In genomic region chr2:151638188-151638933, GRCh38 we compare ENCODE assay signal across 9 cellular contexts.
DNase-seq lines count a peak whose midpoint lies in the region; ATAC-seq and TF ChIP-seq lines count a peak whose summit lies in the region.
"Had no signal": no experiment of that assay in that cellular context is flagged by ENCODE, and none has a peak within 500 bp of the region (broad histone marks: within the 10 kb centered on the region; RNA-seq: fewer than 3 reads in every experiment).

No MANE protein-coding gene starts in this region.

- TF ChIP-seq CTCF in tibial artery (IDR thresholded peaks at IDR 0.05), result no peak

- no peak overlapping the region for H3K4me3 ChIP-seq in tibial artery

- no peaks in the 10 kb centered on the region for H3K36me3 ChIP-seq in tibial artery
- H3K36me3 ChIP-seq: heart right ventricle had no signal

- intact Hi-C loops in tibial artery (cut with DNase I; ENCODE audit: low total_unique reads), result no loop called here

- no peak overlapping the region for H3K27ac ChIP-seq in tibial artery

- no peaks in the 10 kb centered on the region for H3K27me3 ChIP-seq in tibial artery
- H3K27me3 ChIP-seq: heart right ventricle had no signal

- peak overlapping the region; percentile 70 for H3K4me3 Mint-ChIP-seq in central memory CD8-positive, alpha-beta T cell

- H3K9me3 Mint-ChIP-seq in central memory CD8-positive, alpha-beta T cell, result no peaks in the 10 kb centered on the region

- no peaks in the 10 kb centered on the region for H3K27me3 Mint-ChIP-seq in central memory CD8-positive, alpha-beta T cell

- H3K4me1 ChIP-seq in tibial artery, result peaks cover 0 to 21% (median 3%) of the 10 kb centered on the region in 4 donors

- H3K4me1 Mint-ChIP-seq in central memory CD8-positive, alpha-beta T cell, result peaks cover 26% of the 10 kb centered on the region

- peaks cover 0 to 10% (median 6%) of the 10 kb centered on the region in 3 donors for H3K9me3 ChIP-seq in tibial artery

- ATAC-seq in GM18867 (IDR thresholded peaks at IDR 0.05; ENCODE audit: unreplicated experiment) (peak; percentile 66), HG02678 (IDR thresholded peaks at IDR 0.05; ENCODE audit: unreplicated experiment) (peak; percentile 70)
- no peak for ATAC-seq in central memory CD8-positive, alpha-beta T cell (replicated peaks; ENCODE audit: extremely low read depth, poor library complexity, severe bottlenecking)

- DNase-seq in RKO (ENCODE audit: low spot score), result peak; percentile 30
- DNase-seq in central memory CD8-positive, alpha-beta T cell (ENCODE audit: low spot score in 2 of 2), result no peak
- peak; percentile 36 for DNase-seq in stimulated activated CD4-positive, alpha-beta T cell treated with anti-CD3 and anti-CD28 coated beads, Interleukin-15, amount 100 ng/mL, for 24 hours
- DNase-seq in tibial artery, result no peak
- no peak for DNase-seq in NCI-H1092 treated with DMSO at 0.1 percent for 48 hours (lab: John Stamatoyannopoulos, UW)
- no peak for DNase-seq in NCI-H82 (lab: John Stamatoyannopoulos, UW)
- DNase-seq: heart right ventricle had no signal

- peaks cover 8% of the 10 kb centered on the region for H3K36me3 Mint-ChIP-seq in central memory CD8-positive, alpha-beta T cell (ENCODE audit: insufficient read depth)

- H3K27ac Mint-ChIP-seq in central memory CD8-positive, alpha-beta T cell (ENCODE audit: low read depth), result peak overlapping the region; percentile 47

Comparison
In these comparisons a context has a peak if more than half of its experiments do, and no peak if none do; other contexts are left out.
1. DNase-seq: peak in RKO (single experiment) and stimulated activated CD4-positive, alpha-beta T cell treated with anti-CD3 and anti-CD28 coated beads, Interleukin-15, amount 100 ng/mL, for 24 hours (single experiment); none in central memory CD8-positive, alpha-beta T cell (0 of 2), tibial artery (0 of 2), NCI-H1092 treated with DMSO at 0.1 percent for 48 hours (single experiment) and NCI-H82 (single experiment).